ENCODE assay signal across 27 cellular contexts in genomic region chr16:76741623-76742022, GRCh38.
"Had no signal": no experiment of that assay in that cellular context is flagged by ENCODE, and none has a peak within 500 bp of the region (broad histone marks: within the 10 kb centered on the region; RNA-seq: fewer than 3 reads in every experiment).

No MANE protein-coding gene starts in this region.

- H3K27ac ChIP-seq: colonic mucosa, coronary artery, dorsolateral prefrontal cortex, epithelial cell of prostate, esophagus muscularis mucosa, esophagus squamous epithelium, foreskin keratinocyte, gastrocnemius medialis, gastroesophageal sphincter, heart left ventricle, heart right ventricle had no signal

- H3K36me3 ChIP-seq: colonic mucosa, esophagus muscularis mucosa, esophagus squamous epithelium, gastrocnemius medialis, gastroesophageal sphincter, heart left ventricle, heart right ventricle had no signal

- H3K9me3 ChIP-seq: colonic mucosa, gastrocnemius medialis had no signal

- FAIRE-seq: colon, endometrium, endothelial cell of umbilical vein, frontal cortex had no signal

- H3K27me3 ChIP-seq: colonic mucosa, dorsolateral prefrontal cortex, esophagus muscularis mucosa, esophagus squamous epithelium, foreskin keratinocyte, gastrocnemius medialis, gastroesophageal sphincter, heart left ventricle, heart right ventricle had no signal

- H3K4me3 ChIP-seq: colonic mucosa, coronary artery, dorsolateral prefrontal cortex, esophagus muscularis mucosa, esophagus squamous epithelium, gastrocnemius medialis, gastroesophageal sphincter, heart left ventricle, heart right ventricle had no signal

- DNase-seq: colonic mucosa; cortex of kidney; dermis blood vessel endothelial cell; dorsolateral prefrontal cortex; effector CD4-positive, alpha-beta T cell; effector CD8-positive, alpha-beta T cell; effector memory CD4-positive, alpha-beta T cell; effector memory CD8-positive, alpha-beta T cell; endodermal cell; erythroblast; esophagus squamous epithelium; foreskin keratinocyte; foreskin melanocyte; gastrocnemius medialis; glutamatergic neuron; head of caudate nucleus; heart left ventricle; heart right ventricle had no signal

- ATAC-seq: effector memory CD8-positive, alpha-beta T cell; esophagus mucosa; foreskin keratinocyte; gastrocnemius medialis; gastroesophageal sphincter; heart left ventricle; heart right ventricle had no signal

- H3K4me1 ChIP-seq: colonic mucosa, esophagus muscularis mucosa, esophagus squamous epithelium, foreskin keratinocyte, gastrocnemius medialis, gastroesophageal sphincter, heart left ventricle, heart right ventricle had no signal
